Comparison of ENCODE assay signal across 1 cellular context in the genomic region with DNA sequence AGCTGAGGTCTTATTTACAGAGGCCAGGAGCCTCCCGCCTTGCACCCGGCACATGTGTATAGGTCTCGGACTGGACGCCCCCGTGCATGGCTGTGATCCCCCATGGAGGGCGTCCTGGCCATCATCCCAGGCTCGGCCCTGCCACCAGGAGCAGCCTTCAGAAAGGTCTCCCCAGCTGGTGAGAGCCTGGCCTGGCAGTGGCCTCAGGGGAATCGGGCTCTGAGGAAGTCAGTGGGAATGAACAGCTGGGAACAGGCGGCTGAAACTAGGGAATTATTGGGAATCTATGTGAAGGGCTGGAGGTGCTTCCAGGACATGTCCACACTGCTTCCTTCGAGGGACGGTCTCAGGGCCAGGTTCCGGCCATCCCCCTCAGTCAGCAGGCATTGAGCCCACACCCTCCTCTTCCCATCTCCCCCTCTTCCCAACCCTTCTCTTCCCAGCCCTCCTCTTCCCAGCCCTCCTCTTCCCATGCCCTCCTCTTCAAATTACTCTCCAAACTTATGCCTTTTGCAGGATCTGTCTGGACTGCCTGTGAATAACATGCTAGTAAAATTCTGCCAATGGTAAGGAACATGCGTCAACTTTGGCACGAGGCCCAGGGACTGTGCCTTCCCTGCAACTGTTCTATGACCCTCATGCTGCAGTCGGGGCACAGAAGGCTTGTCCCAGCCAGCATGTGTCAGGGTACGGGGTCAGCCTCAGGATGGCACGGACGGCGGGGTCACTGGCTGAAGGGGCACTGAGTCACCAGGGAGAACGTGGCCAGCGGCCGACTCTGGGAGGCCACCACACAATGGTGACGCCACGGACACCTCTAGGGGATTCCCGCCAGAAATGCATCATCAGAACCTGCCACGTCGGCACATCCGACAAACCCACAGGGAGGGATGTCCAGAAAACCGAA.
TF ChIP-seq lines count a peak whose summit lies in the region.

No MANE protein-coding gene starts in this region.

TF ChIP-seq in SK-N-SH treated with all-trans-retinoic acid at 6 μM for 48 hours, 23 proteins besides CTCF, POLR2A, EP300 and RAD21 (continued from another document):
- TF ChIP-seq CSRNP3 (CRISPR knock-in tag; IDR thresholded peaks at IDR 0.05), result no peak
- TF ChIP-seq TOX (CRISPR knock-in tag; IDR thresholded peaks at IDR 0.05; ENCODE audit: borderline replicate concordance), result no peak
- TF ChIP-seq SNAI2 (CRISPR knock-in tag; IDR thresholded peaks at IDR 0.05), result no peak
- no peak for TF ChIP-seq ESRRG (CRISPR knock-in tag; IDR thresholded peaks at IDR 0.05)
- TF ChIP-seq ZNF70 (CRISPR knock-in tag; IDR thresholded peaks at IDR 0.05), result no peak
- TF ChIP-seq TCF4 (CRISPR knock-in tag; IDR thresholded peaks at IDR 0.05; ENCODE audit: borderline replicate concordance), result no peak
- TF ChIP-seq ARNTL (CRISPR knock-in tag; IDR thresholded peaks at IDR 0.05; ENCODE audit: borderline replicate concordance, low read depth), result no peak
- no peak for TF ChIP-seq ZNF8 (CRISPR knock-in tag; IDR thresholded peaks at IDR 0.05)
TF ChIP-seq in SK-N-SH treated with all-trans-retinoic acid at 6 μM for 48 hours: peak in this region for 0.
